In genomic region chr14:89651805-89652204, GRCh38 we compare ENCODE assay signal across 31 cellular contexts.
"Had no signal": no experiment of that assay in that cellular context is flagged by ENCODE, and none has a peak within 500 bp of the region (broad histone marks: within the 10 kb centered on the region; RNA-seq: fewer than 3 reads in every experiment).

No MANE protein-coding gene starts in this region.

- H3K9ac ChIP-seq: neural progenitor cell had no signal

- H3K36me3 Mint-ChIP-seq: neural progenitor cell had no signal

- H3K4me1 Mint-ChIP-seq: neural progenitor cell had no signal

- FAIRE-seq: endometrium, islet of Langerhans had no signal

- H3K27ac Mint-ChIP-seq: activated naive CD4-positive, alpha-beta T cell treated with anti-CD3 and anti-CD28 coated beads, Interleukin-2, amount 50 U/mL, for 72 hours; activated T-cell treated with anti-CD3 and anti-CD28 coated beads, Interleukin-2, amount 50 U/mL, for 72 hours; neural progenitor cell; T-helper 1 cell treated with Interleukin-12 subunit alpha and Interleukin-12 subunit beta and Interleukin-4 antibody, amounts not matched to agents 30 μg/mL and 1 μg/mL, for 36 hours had no signal

- H3K4me3 Mint-ChIP-seq: naive thymus-derived CD4-positive, alpha-beta T cell; neural progenitor cell; T-helper 1 cell treated with Interleukin-12 subunit alpha and Interleukin-12 subunit beta and Interleukin-4 antibody, amounts not matched to agents 30 μg/mL and 1 μg/mL, for 36 hours had no signal

- H3K9me3 ChIP-seq: adrenal gland, body of pancreas, colonic mucosa, esophagus squamous epithelium, left lung, lower lobe of right lung, right atrium auricular region, tibial nerve had no signal

- DNase-seq: activated CD4-positive, alpha-beta T cell treated with anti-CD3 and anti-CD28 coated beads for 4 hours; activated CD4-positive, alpha-beta T cell treated with anti-CD3 and anti-CD28 coated beads, Interleukin-2, amount 50 U/mL, for 4 hours; activated naive CD4-positive, alpha-beta T cell; activated T-cell treated with anti-CD3 and anti-CD28 coated beads for 4 hours; activated T-cell treated with anti-CD3 and anti-CD28 coated beads, Interleukin-2, amount 50 U/mL, for 72 hours; adrenal gland; aorta; body of pancreas; cerebellar nuclear complex; colonic mucosa; effector CD8-positive, alpha-beta T cell; esophagus squamous epithelium; foreskin melanocyte; heart right ventricle; left lung; lower lobe of right lung; naive thymus-derived CD4-positive, alpha-beta T cell; stimulated activated CD4-positive, alpha-beta T cell treated with anti-CD3 and anti-CD28 coated beads, Interleukin-1b, Interleukin-23, amount 100 ng/mL, for 48 hours; stimulated activated CD4-positive, alpha-beta T cell treated with anti-CD3 and anti-CD28 coated beads, Interleukin-4, amount 100 ng/mL, for 4 hours; stimulated activated CD8-positive, alpha-beta memory T cell treated with anti-CD3 and anti-CD28 coated beads, Interleukin-4, amount 100 ng/mL, for 48 hours; stimulated activated naive CD4-positive, alpha-beta T cell had no signal

- H3K4me2 ChIP-seq: neural progenitor cell, smooth muscle cell had no signal

- H3K4me1 ChIP-seq: adrenal gland, colonic mucosa, esophagus squamous epithelium, heart right ventricle, left lung, lower lobe of right lung, neural progenitor cell, right atrium auricular region, tibial nerve had no signal

- H3K27ac ChIP-seq: adrenal gland, cardiac muscle cell, colonic mucosa, epithelial cell of prostate, esophagus squamous epithelium, heart right ventricle, left lung, lower lobe of right lung, neural progenitor cell, right atrium auricular region, tibial nerve had no signal

- H3K4me3 ChIP-seq: adrenal gland, body of pancreas, cardiac muscle cell, colonic mucosa, esophagus squamous epithelium, heart right ventricle, left lung, lower lobe of right lung, neural progenitor cell, right atrium auricular region, smooth muscle cell, tibial nerve had no signal

- H3K27me3 ChIP-seq: adrenal gland, body of pancreas, cardiac muscle cell, colonic mucosa, esophagus squamous epithelium, heart right ventricle, left lung, neural progenitor cell, right atrium auricular region, tibial nerve had no signal

- H2AFZ ChIP-seq: neural progenitor cell had no signal

- H3K36me3 ChIP-seq: adrenal gland, cardiac muscle cell, colonic mucosa, esophagus squamous epithelium, heart right ventricle, left lung, lower lobe of right lung, neural progenitor cell, right atrium auricular region, tibial nerve had no signal

- ATAC-seq: activated naive CD4-positive, alpha-beta T cell treated with anti-CD3 and anti-CD28 coated beads, Interleukin-2, amount 50 U/mL, for 72 hours; activated T-cell treated with anti-CD3 and anti-CD28 coated beads, Interleukin-2, amount 50 U/mL, for 72 hours; body of pancreas; heart right ventricle; left lung; lower lobe of right lung; naive thymus-derived CD4-positive, alpha-beta T cell had no signal
